In the genomic region with DNA sequence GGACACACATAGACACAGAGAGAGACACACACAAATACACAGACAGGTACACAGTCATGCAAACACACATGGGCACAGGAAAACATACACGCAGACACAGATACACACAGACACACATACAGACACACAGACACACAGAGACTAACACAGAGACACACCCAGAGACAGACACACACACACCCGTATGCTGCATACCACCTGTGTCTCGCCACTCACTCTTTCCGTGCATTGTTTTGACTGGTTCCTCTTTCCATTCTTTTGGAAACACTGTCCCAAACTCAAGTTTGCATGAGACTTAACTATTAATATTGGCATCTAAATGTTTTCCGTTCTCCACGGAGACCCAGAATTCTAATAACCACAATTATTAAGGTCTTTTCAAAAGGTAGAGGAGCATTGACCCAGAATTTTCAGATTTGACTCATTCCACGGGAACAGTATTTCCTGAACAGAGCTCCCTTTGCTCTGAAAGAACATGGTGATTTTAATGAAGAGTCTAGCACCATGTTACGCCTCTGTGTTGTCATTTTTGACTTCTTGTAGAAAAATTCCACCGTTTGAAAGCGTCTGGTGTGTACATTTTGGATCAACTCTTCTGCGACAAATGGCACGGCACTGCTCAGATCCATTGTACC, we compare ENCODE assay signal across 23 cellular contexts.
"Had no signal": no experiment of that assay in that cellular context is flagged by ENCODE, and none has a peak within 500 bp of the region (broad histone marks: within the 10 kb centered on the region; RNA-seq: fewer than 3 reads in every experiment).

No MANE protein-coding gene starts in this region.

- DNase-seq: dorsolateral prefrontal cortex; effector CD4-positive, alpha-beta T cell; foreskin keratinocyte; heart left ventricle; kidney; mucosa of descending colon; naive B cell; sigmoid colon; stimulated activated naive CD4-positive, alpha-beta T cell treated with Interleukin-2 at 50 U/mL for 16 hours; stomach; thyroid gland; trophoblast cell had no signal

- H3K27me3 ChIP-seq: dorsolateral prefrontal cortex, foreskin keratinocyte, hepatocyte, neural progenitor cell, right atrium auricular region, sigmoid colon, stomach, thyroid gland, vagina had no signal

- H3K4me2 ChIP-seq: hepatocyte, neural progenitor cell had no signal

- H3K9ac ChIP-seq: neural progenitor cell had no signal

- H3K4me1 Mint-ChIP-seq: memory B cell, naive B cell, neural progenitor cell had no signal

- H3K27ac ChIP-seq: dorsolateral prefrontal cortex, foreskin keratinocyte, gastroesophageal sphincter, heart left ventricle, hepatocyte, neural progenitor cell, prostate gland, right atrium auricular region, sigmoid colon, stomach, thyroid gland, vagina had no signal

- H3K36me3 ChIP-seq: gastroesophageal sphincter, heart left ventricle, neural progenitor cell, prostate gland, right atrium auricular region, sigmoid colon, stomach, thyroid gland, vagina had no signal

- H3K4me1 ChIP-seq: foreskin keratinocyte, gastroesophageal sphincter, heart left ventricle, neural progenitor cell, prostate gland, right atrium auricular region, sigmoid colon, stomach, vagina had no signal

- ATAC-seq: foreskin keratinocyte, gastroesophageal sphincter, heart left ventricle, left lobe of liver, mucosa of descending colon had no signal

- H3K27ac Mint-ChIP-seq: memory B cell, naive B cell, nephron, neural progenitor cell had no signal

- H3K79me2 ChIP-seq: hepatocyte had no signal

- H2AFZ ChIP-seq: hepatocyte, neural progenitor cell had no signal

- H3K9me3 ChIP-seq: prostate gland, sigmoid colon, thyroid gland, vagina had no signal

- H3K4me3 ChIP-seq: dorsolateral prefrontal cortex, gastroesophageal sphincter, heart left ventricle, hepatocyte, lung, mucosa of descending colon, neural progenitor cell, prostate gland, right atrium auricular region, sigmoid colon, stomach, thyroid gland, vagina had no signal

- H3K36me3 Mint-ChIP-seq: memory B cell, naive B cell, neural progenitor cell had no signal

- H3K4me3 Mint-ChIP-seq: memory B cell, naive B cell, nephron, neural progenitor cell had no signal

- FAIRE-seq: colon, kidney had no signal

- H3K27me3 Mint-ChIP-seq: memory B cell had no signal
